ENCODE assay signal across 8 cellular contexts in the genomic region with DNA sequence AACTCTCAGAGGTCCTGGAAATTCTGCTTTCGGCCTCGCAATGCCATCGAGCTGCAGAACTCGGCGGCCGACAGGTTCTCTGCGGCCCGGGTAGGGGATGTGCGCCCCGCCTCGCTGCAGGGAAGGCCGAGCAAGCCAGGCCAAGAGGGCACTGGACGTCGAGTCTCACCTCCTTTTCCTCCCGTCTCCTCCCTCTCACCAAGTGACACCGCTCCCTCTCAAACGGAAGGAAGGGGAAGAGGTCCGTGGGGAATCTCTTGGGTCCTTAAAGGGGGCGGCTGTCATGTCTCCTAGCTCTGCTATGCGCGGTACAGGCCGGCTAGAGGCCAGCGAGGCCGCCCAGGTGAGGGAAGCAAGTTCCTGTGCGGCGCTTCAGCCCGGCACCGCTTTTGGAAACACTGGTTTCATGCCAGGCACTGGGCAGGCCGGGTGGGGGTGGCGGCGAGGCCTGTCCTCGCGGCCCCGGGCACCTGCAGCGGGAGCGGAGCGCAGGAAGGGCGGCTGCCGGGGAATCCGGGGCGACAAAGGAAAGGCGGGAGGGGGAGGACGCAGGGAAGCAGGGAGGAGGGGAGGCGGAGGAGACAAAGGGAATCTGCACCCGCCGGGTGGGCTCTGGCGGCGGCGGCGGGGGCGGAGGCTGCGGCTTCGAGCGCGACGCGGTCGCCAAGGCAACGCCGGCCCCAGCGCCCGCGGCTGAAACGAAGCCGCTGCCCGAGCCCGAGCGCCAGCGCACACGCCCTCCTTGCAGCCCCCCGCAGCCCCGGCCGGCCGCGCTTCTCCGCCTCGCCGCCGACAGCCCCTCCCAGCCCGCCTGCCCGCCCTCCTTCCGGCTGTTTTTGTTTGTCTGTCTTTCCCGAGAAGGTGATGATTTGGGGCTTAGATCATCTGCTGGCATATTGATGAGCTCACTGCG. TPM values are rescaled to one million over a fixed set of nuclear protein-coding genes. Genes with fewer than 3 reads are reported as not detected.
A peak's percentile ranks its signal among the peaks of the same experiment; 100 is the strongest.
DNase-seq lines count a peak whose midpoint lies in the region; ATAC-seq lines count a peak whose summit lies in the region.

No MANE protein-coding gene starts in this region.

- no peak overlapping the region for H2BK120ac ChIP-seq in mesenchymal stem cell (ENCODE audit: low read depth, low read length)

- DNase-seq in GM03348 (ENCODE audit: low spot score) (peak; percentile 88), NCI-H1930 (lab: John Stamatoyannopoulos, UW) (peak; percentile 59 to 65), mesenchymal stem cell (peak; percentile 49), kidney glomerular epithelial cell (lab: John Stamatoyannopoulos, UW) (no peak)
- DNase-seq in activated CD4-positive, alpha-beta T cell treated with anti-CD3 and anti-CD28 coated beads, Interleukin-2, amount 10 ng/mL, durations not matched to agents 7 days and 5 days, result peak; percentile 70
- DNase-seq in stimulated activated naive CD4-positive, alpha-beta T cell (lab: John Stamatoyannopoulos, UW), result peak in 5 of 6 experiments; percentile 10 to 37 (median 27)

- H3K27me3 Mint-ChIP-seq in activated CD4-positive, alpha-beta T cell treated with anti-CD3 and anti-CD28 coated beads, Interleukin-2, amount 10 ng/mL, durations not matched to agents 7 days and 5 days, result no peaks in the 10 kb centered on the region

- H3K4me2 ChIP-seq in mesenchymal stem cell (ENCODE audit: low read length, poor library complexity, severe bottlenecking), result peak overlapping the region; percentile 88

- H3K4me3 ChIP-seq in duodenal mucosa (ENCODE audit: low read depth in 1 of 2, low read length in 2 of 2) (peak overlapping the region; percentile 30 to 45), mesenchymal stem cell (ENCODE audit: insufficient read depth in 1 of 2, low read depth in 1 of 2, low read length in 2 of 2) (peak overlapping the region; percentile 57 to 69)

- H3K18ac ChIP-seq in mesenchymal stem cell (ENCODE audit: low read depth in 1 of 2, low read length in 2 of 2), result no peak overlapping the region

- WGBS in mesenchymal stem cell, result 10% methylated on average over 42 of the region's 84 CpGs

- H3K79me1 ChIP-seq in mesenchymal stem cell (replicated peaks; ENCODE audit: low read length, poor library complexity, severe bottlenecking), result no peaks in the 10 kb centered on the region

- H3K4me3 Mint-ChIP-seq in activated CD4-positive, alpha-beta T cell treated with anti-CD3 and anti-CD28 coated beads, Interleukin-2, amount 10 ng/mL, durations not matched to agents 7 days and 5 days, result peak overlapping the region; percentile 73

- H3K9ac ChIP-seq in duodenal mucosa (ENCODE audit: low read depth in 1 of 2, low read length in 2 of 2) (no peak overlapping the region), mesenchymal stem cell (ENCODE audit: low read length) (peak overlapping the region; percentile 67)

- H3K36me3 Mint-ChIP-seq in activated CD4-positive, alpha-beta T cell treated with anti-CD3 and anti-CD28 coated beads, Interleukin-2, amount 10 ng/mL, durations not matched to agents 7 days and 5 days (ENCODE audit: low read depth), result peaks cover 4% of the 10 kb centered on the region

- ATAC-seq in HG02981 (IDR thresholded peaks at IDR 0.05; ENCODE audit: unreplicated experiment), result no peak

- H2AK5ac ChIP-seq in mesenchymal stem cell (ENCODE audit: low read length, severe bottlenecking), result no peak overlapping the region

- H3K27ac ChIP-seq in duodenal mucosa (ENCODE audit: low read depth, low read length) (no peak overlapping the region), mesenchymal stem cell (ENCODE audit: low read length, poor library complexity, severe bottlenecking) (no peak overlapping the region)

- POLR2A ChIA-PET in activated CD4-positive, alpha-beta T cell treated with anti-CD3 and anti-CD28 coated beads, Interleukin-2, amount 10 ng/mL, durations not matched to agents 7 days and 5 days (lab: Charles Lee), result interaction anchor here (0.5 to 0.7 kb wide), 2 partner anchors 14 to 16 kb away, joined by 3 read pairs; no protein-coding TSS in a partner anchor

- H3K27me3 ChIP-seq in duodenal mucosa (ENCODE audit: control insufficient read depth in 1 of 2, insufficient read depth in 2 of 2, low read length in 2 of 2), result peaks cover 0 to 5% of the 10 kb centered on the region in 2 donors
- no peaks in the 10 kb centered on the region for H3K27me3 ChIP-seq in mesenchymal stem cell (ENCODE audit: control insufficient read depth in 1 of 2, insufficient read depth in 1 of 2, low read length in 2 of 2)

- no peak overlapping the region for H2BK5ac ChIP-seq in mesenchymal stem cell (ENCODE audit: low read depth, low read length, poor library complexity, severe bottlenecking)

- no peaks in the 10 kb centered on the region for H3K9me3 ChIP-seq in duodenal mucosa (ENCODE audit: control insufficient read depth in 1 of 2, low read length in 2 of 2)
- H3K9me3 ChIP-seq in mesenchymal stem cell (ENCODE audit: control insufficient read depth, low read length), result no peaks in the 10 kb centered on the region

- H3K4ac ChIP-seq in mesenchymal stem cell (ENCODE audit: low read depth in 1 of 2, low read length in 2 of 2), result no peak overlapping the region

- peaks cover 3% of the 10 kb centered on the region for H3K9me3 Mint-ChIP-seq in activated CD4-positive, alpha-beta T cell treated with anti-CD3 and anti-CD28 coated beads, Interleukin-2, amount 10 ng/mL, durations not matched to agents 7 days and 5 days

- peak overlapping the region; percentile 16 for H2BK15ac ChIP-seq in mesenchymal stem cell (ENCODE audit: low read depth, poor library complexity, severe bottlenecking)

- peaks cover 80% of the 10 kb centered on the region for H3K4me1 Mint-ChIP-seq in activated CD4-positive, alpha-beta T cell treated with anti-CD3 and anti-CD28 coated beads, Interleukin-2, amount 10 ng/mL, durations not matched to agents 7 days and 5 days

- peak overlapping the region in 1 of 2 experiments; percentile 7 for H2BK12ac ChIP-seq in mesenchymal stem cell (ENCODE audit: low read length in 2 of 2)

- H3K36me3 ChIP-seq in duodenal mucosa (ENCODE audit: control insufficient read depth in 1 of 2, insufficient read depth in 2 of 2, low read length in 2 of 2) (no peaks in the 10 kb centered on the region), mesenchymal stem cell (ENCODE audit: control insufficient read depth in 1 of 2, insufficient read depth in 2 of 2, low read depth in 1 of 2, low read length in 2 of 2) (no peaks in the 10 kb centered on the region)

- CTCF ChIA-PET in activated CD4-positive, alpha-beta T cell treated with anti-CD3 and anti-CD28 coated beads, Interleukin-2, amount 10 ng/mL, durations not matched to agents 7 days and 5 days (lab: Charles Lee), result interaction anchor here (0.7 to 1.9 kb wide), 4 partner anchors 10 to 1201 kb away, joined by 3 to 6 read pairs (median 4); a partner anchor contains a TSS

- H4K91ac ChIP-seq in mesenchymal stem cell (ENCODE audit: low read length), result no peak overlapping the region

- peak overlapping the region; percentile 3 for H4K8ac ChIP-seq in mesenchymal stem cell (ENCODE audit: low read length)

- H3K27ac Mint-ChIP-seq in activated CD4-positive, alpha-beta T cell treated with anti-CD3 and anti-CD28 coated beads, Interleukin-2, amount 10 ng/mL, durations not matched to agents 7 days and 5 days, result peak overlapping the region; percentile 95

- H3K14ac ChIP-seq in mesenchymal stem cell (ENCODE audit: low read length in 2 of 2), result no peak overlapping the region

- no peak overlapping the region for H2AFZ ChIP-seq in mesenchymal stem cell (ENCODE audit: low read depth, low read length)

- H3K23ac ChIP-seq in mesenchymal stem cell (ENCODE audit: low read length in 2 of 2), result no peak overlapping the region

- H3K4me1 ChIP-seq in duodenal mucosa (ENCODE audit: control insufficient read depth in 1 of 2, insufficient read depth in 2 of 2, low read length in 2 of 2), result peaks cover 9 to 13% of the 10 kb centered on the region in 2 donors
- peaks cover 13% of the 10 kb centered on the region for H3K4me1 ChIP-seq in mesenchymal stem cell (ENCODE audit: control insufficient read depth, insufficient read depth, low read depth, low read length)

RNA-seq across cellular contexts. Expression of a gene that starts 32.3 kb away (rescaled TPM):
- total RNA-seq in activated CD4-positive, alpha-beta T cell treated with anti-CD3 and anti-CD28 coated beads, Interleukin-2, amount 10 ng/mL, durations not matched to agents 7 days and 5 days, result 1 to 10 TPM; 4.1 to 4.6 TPM
- 0.81 TPM for polyA plus RNA-seq in mesenchymal stem cell (2013, experiment 1 of 2)
- polyA plus RNA-seq in mesenchymal stem cell (2013, experiment 2 of 2), result 0.99 TPM
